ENCODE assay signal across 8 cellular contexts in the genomic region with DNA sequence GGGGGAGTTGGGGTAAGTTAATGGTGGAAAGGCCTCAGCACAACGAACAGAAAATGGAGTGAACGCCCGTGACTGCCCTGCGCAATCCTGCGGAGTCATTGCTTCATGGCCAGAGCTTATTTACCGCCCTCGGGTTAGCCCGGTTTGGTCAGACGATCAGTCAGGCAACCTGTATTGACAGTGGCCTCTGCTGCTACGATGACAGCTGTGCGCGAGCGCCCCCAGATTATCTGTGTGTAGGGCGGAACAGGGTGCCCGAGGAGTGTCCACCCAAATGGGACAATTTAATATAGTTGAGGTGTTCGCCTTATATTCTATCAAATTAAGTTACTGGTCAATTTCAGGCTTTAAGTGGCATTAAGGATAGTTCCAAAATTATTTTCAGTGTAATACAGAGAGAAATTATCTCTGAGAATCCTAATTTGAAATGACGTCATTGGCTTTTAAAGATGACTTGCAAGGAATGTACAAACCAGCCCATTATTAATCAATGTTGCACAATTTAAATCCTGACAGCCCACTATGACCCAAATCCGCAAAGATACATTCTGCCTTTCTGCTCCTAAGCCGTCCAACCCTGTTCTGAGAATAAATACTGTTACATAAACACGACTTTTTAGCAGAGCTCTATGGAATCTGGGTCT. TPM values are rescaled to one million over a fixed set of nuclear protein-coding genes. Genes with fewer than 3 reads are reported as not detected.
DNase-seq lines count a peak whose midpoint lies in the region; ATAC-seq, FAIRE-seq and TF ChIP-seq lines count a peak whose summit lies in the region.

No MANE protein-coding gene starts in this region.

- no peak; the same call in 1 of the 2 replicates for TF ChIP-seq EP300 in K562 (IDR thresholded peaks at IDR 0.05; ENCODE audit: low read length)

- intact Hi-C loops in K562 (cut with micrococcal nuclease) = loop anchor here (5.0 to 10.0 kb wide), 3 partner anchors 86 to 276 kb away; partner anchors contain the start of genes GKAP1, HNRNPK, IDNK and RMI1

- TF ChIP-seq CTCF in DOHH2 (IDR thresholded peaks at IDR 0.05; ENCODE audit: low read depth, low read length, poor library complexity, severe bottlenecking) (peak; percentile 65), K562 (IDR thresholded peaks at IDR 0.05 in 2 of 3, conservative IDR thresholded peaks at IDR 0.05 in 1 of 3; ENCODE audit: insufficient read depth in 2 of 3, low read depth in 1 of 3, low read length in 3 of 3) (peak; percentile 34 to 52 (median 51))

- peak overlapping the region; percentile 97 to 98 for H3K9ac ChIP-seq in K562 (ENCODE audit: insufficient read depth in 1 of 2, low read depth in 2 of 2, low read length in 2 of 2)

- peak overlapping the region; percentile 88 for H2AFZ ChIP-seq in K562 (ENCODE audit: low read depth, low read length)

- POLR2A ChIA-PET in K562 (lab: Yijun Ruan, JAX) = interaction anchor here (0.5 to 2.5 kb wide), 12 partner anchors 9 to 272 kb away, joined by 3 to 9 read pairs (median 4); partner anchors contain the start of gene RMI1

- TF ChIP-seq RAD21 in K562 (CRISPR knock-in tag; conservative IDR thresholded peaks at IDR 0.05 in 1 of 2, IDR thresholded peaks at IDR 0.05 in 1 of 2) = peak in 1 of 2 experiments; percentile 37; a peak in 3 of 4 replicates

- CTCF ChIA-PET in K562 (lab: Yijun Ruan, JAX; ENCODE audit: low intra/inter-chr PET ratio) = no interaction called here

- no peaks in the 10 kb centered on the region for H3K9me1 ChIP-seq in K562 (ENCODE audit: control insufficient read depth, insufficient read depth, low read length)

- in situ Hi-C loops in K562 (cut with MboI) = no loop called here

- 13% methylated on average over 20 of the region's 20 CpGs for WGBS in K562 (ENCODE audit: insufficient coverage, low coverage, missing lambda C conversion rate)

- H3K9me3 ChIP-seq in DOHH2 (ENCODE audit: control insufficient read depth, insufficient read depth, low read length) = no peaks in the 10 kb centered on the region
- no peaks in the 10 kb centered on the region for H3K9me3 ChIP-seq in K562 (replicated peaks; ENCODE audit: control insufficient read depth, insufficient read depth, low read depth, low read length)
- H3K9me3 ChIP-seq in iPS-18c (ENCODE audit: control insufficient read depth, insufficient read depth, low read length) = no peaks in the 10 kb centered on the region

- FAIRE-seq in HTR-8/SVneo (lab: Jason Lieb, UNC) (no peak), K562 (lab: Jason Lieb, UNC) (peak; percentile 11)

- H3K27me3 ChIP-seq in DOHH2 (ENCODE audit: control insufficient read depth, low read length) = no peaks in the 10 kb centered on the region
- H3K27me3 ChIP-seq in K562 (ENCODE audit: control insufficient read depth in 2 of 2, insufficient read depth in 2 of 2, low read length in 2 of 2) = no peaks in the 10 kb centered on the region

- H3K36me3 ChIP-seq in DOHH2 (ENCODE audit: control insufficient read depth, low read length) (peaks cover 21% of the 10 kb centered on the region), K562 (ENCODE audit: control insufficient read depth, insufficient read depth, low read length) (no peaks in the 10 kb centered on the region)

- no peaks in the 10 kb centered on the region for H3K9me2 ChIP-seq in DOHH2 (replicated peaks; ENCODE audit: control insufficient read depth, low read length)

- TSS peak; percentile 78 for BruUV-seq in K562 (replicated peaks; lab: Mats Ljungman, UMichigan)

- ATAC-seq in GM21390 (IDR thresholded peaks at IDR 0.05; ENCODE audit: unreplicated experiment) (peak; percentile 60), K562 (peak; percentile 78)

- H3K4me3 ChIP-seq in DOHH2 (ENCODE audit: low read length) = peak overlapping the region; percentile 86
- H3K4me3 ChIP-seq in K562 = peak overlapping the region; percentile 93
- peak overlapping the region; percentile 89 for H3K4me3 ChIP-seq in iPS-18c (ENCODE audit: insufficient read depth, low read depth, low read length)
- peak overlapping the region; percentile 72 to 94 (median 91) for H3K4me3 ChIP-seq in skin epidermis

- TF ChIP-seq POLR2A in K562 (conservative IDR thresholded peaks at IDR 0.05) = no peak

- peak overlapping the region; percentile 81 for H3K4me2 ChIP-seq in DOHH2 (ENCODE audit: low read length)
- peak overlapping the region; percentile 78 for H3K4me2 ChIP-seq in K562 (ENCODE audit: insufficient read depth, low read length)

- H4K20me1 ChIP-seq in DOHH2 (ENCODE audit: control insufficient read depth, insufficient read depth, low read depth, low read length) = peaks cover 10% of the 10 kb centered on the region
- peaks cover 3% of the 10 kb centered on the region; the same call in 1 of the 2 replicates for H4K20me1 ChIP-seq in K562 (replicated peaks; ENCODE audit: control insufficient read depth, insufficient read depth, low read length)

- H3K79me2 ChIP-seq in DOHH2 (ENCODE audit: control insufficient read depth, low read length) (peaks cover 48% of the 10 kb centered on the region), K562 (ENCODE audit: control insufficient read depth, insufficient read depth, low read length) (peaks cover 48% of the 10 kb centered on the region)

- peaks cover 29% of the 10 kb centered on the region for H3K4me1 ChIP-seq in DOHH2 (ENCODE audit: control insufficient read depth, low read length)
- peaks cover 4 to 6% of the 10 kb centered on the region in 2 experiments; a peak in 4 of 5 replicates for H3K4me1 ChIP-seq in K562 (replicated peaks in 1 of 2; ENCODE audit: control insufficient read depth in 2 of 2, insufficient read depth in 2 of 2, low read length in 2 of 2)

- no peaks in the 10 kb centered on the region for H3F3A ChIP-seq in DOHH2 (ENCODE audit: control insufficient read depth, insufficient read depth)

- H3K27ac ChIP-seq in DOHH2 (ENCODE audit: low read depth, low read length) (peak overlapping the region; percentile 74), K562 (ENCODE audit: extremely low read depth, low read depth, low read length) (peak overlapping the region; percentile 99), skin epidermis (peak overlapping the region; percentile 79 to 99 (median 97))

- DNase-seq in HTR-8/SVneo (ENCODE audit: insufficient read length, low spot score) (peak; percentile 36), T-helper 2 cell (peak in 4 of 5 experiments; percentile 13 to 66 (median 30)), K562 (ENCODE audit: extremely low read depth in 1 of 4, low spot score in 3 of 4) (peak; percentile 64 to 86 (median 74)), NCI-H2171 (lab: John Stamatoyannopoulos, UW) (no peak)

TF ChIP-seq in K562, 482 proteins besides CTCF, POLR2A, EP300 and RAD21 (continues in another document):
- no peak for TF ChIP-seq CAMTA2 (CRISPR knock-in tag; conservative IDR thresholded peaks at IDR 0.05)
- TF ChIP-seq ZNF518B (CRISPR knock-in tag; IDR thresholded peaks at IDR 0.05) = no peak
- no peak for TF ChIP-seq U2AF2 (optimal IDR thresholded peaks at IDR 0.05; ENCODE audit: low read depth, low read length)
- peak; percentile 50 for TF ChIP-seq NFE2 (IDR thresholded peaks at IDR 0.05; ENCODE audit: low read depth)
- TF ChIP-seq XRCC3 (IDR thresholded peaks at IDR 0.05) = no peak
- no peak for TF ChIP-seq ZNF224 (CRISPR knock-in tag; IDR thresholded peaks at IDR 0.05)
- TF ChIP-seq NR3C1 (CRISPR knock-in tag; IDR thresholded peaks at IDR 0.05) = no peak
- no peak for TF ChIP-seq RBBP5 (IDR thresholded peaks at IDR 0.05; ENCODE audit: borderline replicate concordance, insufficient read depth, low read length, poor library complexity, severe bottlenecking)
- no peak for TF ChIP-seq ZNF77 (CRISPR knock-in tag; IDR thresholded peaks at IDR 0.05)
- TF ChIP-seq NFRKB (IDR thresholded peaks at IDR 0.05; ENCODE audit: low read depth) = no peak; the same call in 1 of the 2 replicates

RNA-seq across cellular contexts. Expression of gene UBQLN1, which starts 0.9 kb away (rescaled TPM):
- total RNA-seq in K562 (2011; cell fraction: chromatin; rRNA removed; ENCODE audit: low replicate concordance) = 59.9 and 96.0 TPM in 2 replicates
- 30.4 and 37.5 TPM in 2 replicates for total RNA-seq in K562 (2011; cell fraction: nucleolus; rRNA removed)
- 49.8 and 71.2 TPM in 2 replicates for total RNA-seq in K562 (2011; cell fraction: nucleoplasm; rRNA removed)
- total RNA-seq in K562 (2014; rRNA removed) (66.0 and 87.3 TPM in 2 replicates), K562 (2014; rRNA removed; fragmentation: Illumina TruSeq; extraction: Trizol) (52.8 and 54.2 TPM in 2 replicates), K562 (2015; rRNA removed; fragmentation: Illumina TruSeq; extraction: Trizol) (41.8 and 44.4 TPM in 2 replicates), K562 (2021) (75.2 and 76.5 TPM in 2 replicates)
- polyA plus RNA-seq in K562 (2011; rRNA removed) (89.4 and 120 TPM in 2 replicates), K562 (2014; fragmentation: Illumina TruSeq; extraction: Trizol) (64.5 and 72.8 TPM in 2 replicates), K562 (2014; fragmentation: Nextera tagmentation; extraction: Ambion mirVana) (10 to 100 TPM in 1 of 2 experiments, 1 to 10 TPM in 1; 7.5 to 10.2 TPM), K562 (2014; rRNA removed) (45.9 and 51.4 TPM in 2 replicates)
- polyA plus RNA-seq in K562 (2011; cell fraction: cytosol; rRNA removed) = 61.6 and 65.4 TPM in 2 replicates
- polyA plus RNA-seq in K562 (2011; cell fraction: nucleus; rRNA removed) = 64.4 and 70.2 TPM in 2 replicates
- polyA plus RNA-seq in K562 (2012) = 48.8 and 55.3 TPM in 2 replicates
- 143 and 211 TPM in 2 replicates for polyA minus RNA-seq in K562 (2011; rRNA and poly(A)+ RNA removed)
- polyA minus RNA-seq in K562 (2011; cell fraction: cytosol; rRNA and poly(A)+ RNA removed) = 75.9 and 132 TPM in 2 replicates
- 55.5 and 74.0 TPM in 2 replicates for polyA minus RNA-seq in K562 (2011; cell fraction: nucleus; rRNA and poly(A)+ RNA removed)
